Comparison of ENCODE assay signal across 18 cellular contexts in the genomic region with DNA sequence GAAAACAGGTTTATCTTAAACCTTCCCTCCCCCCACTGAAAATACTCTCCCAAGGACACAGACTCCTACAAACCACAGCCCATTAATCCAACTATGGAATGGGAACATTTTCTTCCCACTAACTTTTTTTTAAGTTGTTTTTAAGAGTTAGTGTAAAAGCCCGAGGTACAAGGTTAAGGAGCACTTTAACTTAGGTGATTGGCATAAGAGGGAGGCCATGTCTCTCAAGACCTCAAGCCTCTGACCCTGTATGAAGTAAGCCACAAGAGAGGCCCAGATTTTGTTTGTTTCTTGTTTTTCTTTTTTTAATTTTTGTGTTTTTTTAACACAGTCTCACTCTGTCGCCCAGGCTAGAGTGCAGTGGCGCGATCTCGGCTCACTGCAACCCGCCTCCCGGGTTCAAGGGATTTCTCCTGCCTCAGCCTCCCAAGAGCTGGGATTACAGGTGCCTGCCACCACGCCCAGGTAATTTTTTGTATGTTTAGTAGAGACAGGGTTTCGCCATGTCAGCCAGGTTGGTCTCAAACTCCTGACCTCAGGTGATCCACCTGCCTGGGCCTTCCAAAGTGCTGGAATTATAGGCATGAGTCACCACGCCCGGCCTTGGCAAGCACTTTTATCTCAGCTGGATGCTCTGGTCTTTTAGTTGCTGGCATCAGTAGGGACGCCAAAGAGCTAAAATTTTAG. TPM values are rescaled to one million over a fixed set of nuclear protein-coding genes. Genes with fewer than 3 reads are reported as not detected.
"Had no signal": no experiment of that assay in that cellular context is flagged by ENCODE, and none has a peak within 500 bp of the region (broad histone marks: within the 10 kb centered on the region; RNA-seq: fewer than 3 reads in every experiment).

No MANE protein-coding gene starts in this region.

- H3K36me3 Mint-ChIP-seq: stimulated activated memory B cell treated with anti-CD40 and anti-IgM and Interleukin-4, amounts not matched to agents 10 μg/mL and 1 μg/mL and 100 μg/mL, for 72 hours; T-cell had no signal

- H3K27ac ChIP-seq: sigmoid colon, SK-N-MC, thyroid gland had no signal

- H3K4me3 Mint-ChIP-seq: activated naive CD8-positive, alpha-beta T cell treated with anti-CD3 and anti-CD28 coated beads, Interleukin-2, amount 50 U/mL, for 24 hours; activated T-helper 17 cell treated with anti-CD3 and anti-CD28 coated beads, Interleukin-2, amount 50 U/mL, for 72 hours; stimulated activated memory B cell treated with anti-CD40 and anti-IgM and Interleukin-4, amounts not matched to agents 10 μg/mL and 1 μg/mL and 100 μg/mL, for 72 hours; T-cell had no signal

- H3K4me1 Mint-ChIP-seq: activated T-helper 17 cell treated with anti-CD3 and anti-CD28 coated beads, Interleukin-2, amount 50 U/mL, for 72 hours had no signal

- H3K36me3 ChIP-seq: sigmoid colon, thyroid gland had no signal

- H3K4me3 ChIP-seq: sigmoid colon, SK-N-MC, thyroid gland had no signal

- H3K9me3 Mint-ChIP-seq: activated naive CD8-positive, alpha-beta T cell treated with anti-CD3 and anti-CD28 coated beads, Interleukin-2, amount 50 U/mL, for 24 hours; activated T-helper 17 cell treated with anti-CD3 and anti-CD28 coated beads, Interleukin-2, amount 50 U/mL, for 72 hours; stimulated activated memory B cell treated with anti-CD40 and anti-IgM and Interleukin-4, amounts not matched to agents 10 μg/mL and 1 μg/mL and 100 μg/mL, for 72 hours; T-cell had no signal

- H3K9me3 ChIP-seq: sigmoid colon, thyroid gland had no signal

- H3K27ac Mint-ChIP-seq: activated naive CD8-positive, alpha-beta T cell treated with anti-CD3 and anti-CD28 coated beads, Interleukin-2, amount 50 U/mL, for 24 hours; activated T-helper 17 cell treated with anti-CD3 and anti-CD28 coated beads, Interleukin-2, amount 50 U/mL, for 72 hours; stimulated activated memory B cell treated with anti-CD40 and anti-IgM and Interleukin-4, amounts not matched to agents 10 μg/mL and 1 μg/mL and 100 μg/mL, for 72 hours; T-cell had no signal

- H3K4me1 ChIP-seq: sigmoid colon, thyroid gland had no signal

- H3K27me3 Mint-ChIP-seq: activated naive CD8-positive, alpha-beta T cell treated with anti-CD3 and anti-CD28 coated beads, Interleukin-2, amount 50 U/mL, for 24 hours; stimulated activated memory B cell treated with anti-CD40 and anti-IgM and Interleukin-4, amounts not matched to agents 10 μg/mL and 1 μg/mL and 100 μg/mL, for 72 hours had no signal

- DNase-seq: activated CD4-positive, alpha-beta T cell treated with anti-CD3 and anti-CD28 coated beads, Interleukin-2, amount 50 U/mL, for 48 hours; activated CD4-positive, CD25-positive, alpha-beta regulatory T cell treated with anti-CD3 and anti-CD28 coated beads, Interleukin-2, amount 50 U/mL, for 72 hours; activated naive CD4-positive, alpha-beta T cell treated with Interleukin-2 at 50 U/mL for 16 hours; activated naive CD8-positive, alpha-beta T cell treated with anti-CD3 and anti-CD28 coated beads, Interleukin-2, amount 50 U/mL, for 24 hours; glutamatergic neuron; hypothalamus; sigmoid colon; T-cell; T1000; thyroid gland had no signal

- H3K27me3 ChIP-seq: sigmoid colon, thyroid gland had no signal

- ATAC-seq: activated naive CD8-positive, alpha-beta T cell treated with anti-CD3 and anti-CD28 coated beads, Interleukin-2, amount 50 U/mL, for 24 hours; activated T-helper 17 cell treated with anti-CD3 and anti-CD28 coated beads, Interleukin-2, amount 50 U/mL, for 72 hours; esophagus mucosa; stimulated activated memory B cell treated with anti-CD40 and anti-IgM and Interleukin-4, amounts not matched to agents 10 μg/mL and 1 μg/mL and 100 μg/mL, for 72 hours; T-cell had no signal

RNA-seq across cellular contexts. Expression of a gene that starts 14.4 kb away (rescaled TPM):
- total RNA-seq: esophagus mucosa, pulmonary artery endothelial cell had no signal

RNA-seq across cellular contexts. Expression of a gene that starts 42.1 kb away (rescaled TPM):
- total RNA-seq: activated T-helper 17 cell treated with anti-CD3 and anti-CD28 coated beads, Interleukin-2, amount 50 U/mL, for 72 hours; esophagus mucosa; kidney epithelial cell; liver; osteocyte; pulmonary artery endothelial cell; sigmoid colon; thyroid gland had no signal
